In the genomic region with DNA sequence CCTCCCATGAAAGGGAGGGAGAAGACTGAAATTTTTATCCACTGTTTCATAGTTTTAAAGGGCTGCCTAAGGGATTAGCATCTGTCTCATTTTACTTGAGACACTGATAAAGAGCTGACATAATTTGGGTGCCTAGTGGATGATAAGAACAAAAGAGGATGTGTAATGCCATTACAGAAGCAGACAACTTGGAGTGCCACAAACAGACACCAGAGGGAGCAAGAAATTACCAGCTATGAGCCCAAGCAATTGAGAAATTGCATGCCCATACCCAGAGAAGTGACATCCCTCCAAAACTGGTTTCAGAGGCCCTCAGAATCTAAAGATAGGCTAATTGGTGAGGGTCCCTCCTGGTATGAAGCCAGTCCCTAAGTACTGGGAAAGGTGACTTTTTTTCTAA, we compare ENCODE assay signal across 9 cellular contexts. TPM values are rescaled to one million over a fixed set of nuclear protein-coding genes. Genes with fewer than 3 reads are reported as not detected.
DNase-seq lines count a peak whose midpoint lies in the region; ATAC-seq and TF ChIP-seq lines count a peak whose summit lies in the region.
"Had no signal": no experiment of that assay in that cellular context is flagged by ENCODE, and none has a peak within 500 bp of the region (broad histone marks: within the 10 kb centered on the region; RNA-seq: fewer than 3 reads in every experiment).

No MANE protein-coding gene starts in this region.

- no peak overlapping the region for H3K14ac ChIP-seq in IMR-90 (replicated peaks; ENCODE audit: low read depth, low read length)

- H4K20me1 ChIP-seq in IMR-90 (ENCODE audit: insufficient read depth, low read length) = no peaks in the 10 kb centered on the region

- no peak overlapping the region for H3K4me3 Mint-ChIP-seq in activated CD8-positive, alpha-beta T cell treated with anti-CD3 and anti-CD28 coated beads for 36 hours
- H3K4me3 Mint-ChIP-seq: CD8-positive, alpha-beta memory T cell had no signal

- H3K56ac ChIP-seq in IMR-90 (ENCODE audit: extremely low read depth, insufficient read depth, low read length) = no peak overlapping the region

- no peak for TF ChIP-seq POLR2A in IMR-90 (IDR thresholded peaks at IDR 0.05; ENCODE audit: low read depth, low read length)

- H3K4me3 ChIP-seq in IMR-90 (ENCODE audit: insufficient read depth, low read depth, low read length) = no peak overlapping the region

- in situ Hi-C loops in IMR-90 (cut with MboI; ENCODE audit: low sequenced_read_pairs) = no loop called here

- TF ChIP-seq CTCF in IMR-90 (conservative IDR thresholded peaks at IDR 0.05; ENCODE audit: low read depth, low read length) = peak; percentile 31; the same call in 1 of the 2 replicates
- no peak for TF ChIP-seq CTCF in activated CD8-positive, alpha-beta T cell treated with anti-CD3 and anti-CD28 coated beads for 36 hours (IDR thresholded peaks at IDR 0.05)

- H3K27ac ChIP-seq in IMR-90 (ENCODE audit: insufficient read depth, low read length) = no peak overlapping the region

- no peak overlapping the region for H4K5ac ChIP-seq in IMR-90 (ENCODE audit: low read depth, low read length)

- no peaks in the 10 kb centered on the region for H3K4me1 ChIP-seq in IMR-90 (ENCODE audit: control insufficient read depth, insufficient read depth, low read length)

- H4K91ac ChIP-seq in IMR-90 (ENCODE audit: insufficient read depth, low read depth, low read length) = no peak overlapping the region

- no peak overlapping the region for H2AFZ ChIP-seq in IMR-90 (replicated peaks; ENCODE audit: low read length, poor library complexity)

- H2BK15ac ChIP-seq in IMR-90 (ENCODE audit: low read depth, low read length) = no peak overlapping the region

- H3K36me3 Mint-ChIP-seq in activated CD8-positive, alpha-beta T cell treated with anti-CD3 and anti-CD28 coated beads for 36 hours (ENCODE audit: low read depth) = no peaks in the 10 kb centered on the region
- H3K36me3 Mint-ChIP-seq: CD8-positive, alpha-beta memory T cell had no signal

- CTCF ChIA-PET in IMR-90 (lab: Yijun Ruan, JAX) = no interaction called here
- CTCF ChIA-PET in activated CD8-positive, alpha-beta T cell treated with anti-CD3 and anti-CD28 coated beads for 36 hours (lab: Charles Lee) = interaction anchor here (1.1 kb wide), 1 partner anchor 34 kb away, joined by 4 read pairs; no protein-coding TSS in a partner anchor

- H2BK5ac ChIP-seq in IMR-90 (ENCODE audit: low read depth, low read length, poor library complexity, severe bottlenecking) = no peak overlapping the region

- H3K9me3 ChIP-seq in IMR-90 (ENCODE audit: control insufficient read depth, insufficient read depth, low read length) = no peaks in the 10 kb centered on the region

- no peak for TF ChIP-seq RAD21 in IMR-90 (IDR thresholded peaks at IDR 0.05; ENCODE audit: low read length)

- ATAC-seq in GM21381 (IDR thresholded peaks at IDR 0.05; ENCODE audit: unreplicated experiment) (peak; percentile 74), IMR-90 (ENCODE audit: low read depth) (no peak)
- ATAC-seq in activated CD8-positive, alpha-beta T cell treated with anti-CD3 and anti-CD28 coated beads for 36 hours = no peak

- no peak overlapping the region for H2BK20ac ChIP-seq in IMR-90 (ENCODE audit: low read depth, low read length)

- POLR2A ChIA-PET in IMR-90 (lab: Charles Lee; ENCODE audit: unreplicated experiment) = no interaction called here
- POLR2A ChIA-PET in activated CD8-positive, alpha-beta T cell treated with anti-CD3 and anti-CD28 coated beads for 36 hours (lab: Charles Lee) = no interaction called here

- no peak overlapping the region for H3K27ac Mint-ChIP-seq in activated CD8-positive, alpha-beta T cell treated with anti-CD3 and anti-CD28 coated beads for 36 hours
- H3K27ac Mint-ChIP-seq: CD8-positive, alpha-beta memory T cell had no signal

- H3K27me3 ChIP-seq in IMR-90 (ENCODE audit: control insufficient read depth, insufficient read depth, low read length) = no peaks in the 10 kb centered on the region

- no peaks in the 10 kb centered on the region for H3K4me1 Mint-ChIP-seq in activated CD8-positive, alpha-beta T cell treated with anti-CD3 and anti-CD28 coated beads for 36 hours (ENCODE audit: low read depth)
- H3K4me1 Mint-ChIP-seq: CD8-positive, alpha-beta memory T cell had no signal

- H3K18ac ChIP-seq in IMR-90 (ENCODE audit: low read depth, low read length) = no peak overlapping the region

- H3K9me3 Mint-ChIP-seq in activated CD8-positive, alpha-beta T cell treated with anti-CD3 and anti-CD28 coated beads for 36 hours = peaks cover 1% of the 10 kb centered on the region

- no peak overlapping the region for H4K8ac ChIP-seq in IMR-90 (ENCODE audit: low read depth in 2 of 2, low read length in 2 of 2)

- no peak overlapping the region for H3K9ac ChIP-seq in IMR-90 (ENCODE audit: low read depth, low read length)

- dilution Hi-C loops in IMR-90 (cut with HindIII; ENCODE audit: low sequenced_read_pairs, unreplicated experiment) = no loop called here

- H3K4ac ChIP-seq in IMR-90 (ENCODE audit: low read depth, low read length) = no peak overlapping the region

- no peak overlapping the region for H2AK9ac ChIP-seq in IMR-90 (replicated peaks; ENCODE audit: low read depth, low read length, poor library complexity)

- H3K27me3 Mint-ChIP-seq in activated CD8-positive, alpha-beta T cell treated with anti-CD3 and anti-CD28 coated beads for 36 hours = no peaks in the 10 kb centered on the region

- H3K36me3 ChIP-seq in IMR-90 (ENCODE audit: control insufficient read depth, insufficient read depth, low read length) = no peaks in the 10 kb centered on the region

- no TSS peak for BruUV-seq in IMR-90 (replicated peaks; lab: Mats Ljungman, UMichigan)

- no peak overlapping the region for H3K23ac ChIP-seq in IMR-90 (ENCODE audit: low read depth, low read length)

- intact Hi-C loops in IMR-90 (cut with micrococcal nuclease) = loop anchor here (5.0 kb wide), 2 partner anchors 168 to 378 kb away; no protein-coding TSS in a partner anchor
- intact Hi-C loops in activated CD8-positive, alpha-beta T cell treated with anti-CD3 and anti-CD28 coated beads for 36 hours (cut with micrococcal nuclease) = no loop called here

- H2BK120ac ChIP-seq in IMR-90 (ENCODE audit: low read depth, low read length) = no peak overlapping the region

- no peak overlapping the region for H2AK5ac ChIP-seq in IMR-90 (ENCODE audit: low read depth, low read length)

- no peaks in the 10 kb centered on the region for H3K79me1 ChIP-seq in IMR-90 (ENCODE audit: low read depth in 1 of 2, low read length in 2 of 2)

- H3K4me2 ChIP-seq in IMR-90 (ENCODE audit: low read depth, low read length) = no peak overlapping the region

- DNase-seq in NK-92 treated with Interleukin-12 subunit alpha and Interleukin-12 subunit beta, amount 100 ng/mL, for 24 hours (lab: John Stamatoyannopoulos, UW) = peak; percentile 0
- DNase-seq in NK-92 (lab: John Stamatoyannopoulos, UW; ENCODE audit: unreplicated experiment) (no peak), IMR-90 (peak; percentile 1), mucosa of gallbladder (ENCODE audit: low spot score) (peak; percentile 33), occipital lobe (lab: John Stamatoyannopoulos, UW) (no peak), NCI-H446 treated with DMSO at 0.1 percent for 48 hours (lab: John Stamatoyannopoulos, UW) (no peak)
- DNase-seq in activated CD8-positive, alpha-beta T cell treated with anti-CD3 and anti-CD28 coated beads for 36 hours = peak; percentile 23

- H3K9me1 ChIP-seq in IMR-90 (ENCODE audit: insufficient read depth, low read length) = no peaks in the 10 kb centered on the region

TF ChIP-seq in IMR-90, 13 proteins besides CTCF, POLR2A, EP300 and RAD21:
- TF ChIP-seq BHLHE40 (IDR thresholded peaks at IDR 0.05; ENCODE audit: low read depth, low read length) = no peak
- TF ChIP-seq CEBPB (IDR thresholded peaks at IDR 0.05; ENCODE audit: low read depth, low read length) = no peak
- no peak for TF ChIP-seq RCOR1 (IDR thresholded peaks at IDR 0.05; ENCODE audit: insufficient replicate concordance, low read length)
- no peak for TF ChIP-seq MAZ (IDR thresholded peaks at IDR 0.05; ENCODE audit: borderline replicate concordance, low read depth, low read length)
- TF ChIP-seq NFE2L2 (IDR thresholded peaks at IDR 0.05; ENCODE audit: low read depth, low read length) = no peak
- TF ChIP-seq, protein P1, sequence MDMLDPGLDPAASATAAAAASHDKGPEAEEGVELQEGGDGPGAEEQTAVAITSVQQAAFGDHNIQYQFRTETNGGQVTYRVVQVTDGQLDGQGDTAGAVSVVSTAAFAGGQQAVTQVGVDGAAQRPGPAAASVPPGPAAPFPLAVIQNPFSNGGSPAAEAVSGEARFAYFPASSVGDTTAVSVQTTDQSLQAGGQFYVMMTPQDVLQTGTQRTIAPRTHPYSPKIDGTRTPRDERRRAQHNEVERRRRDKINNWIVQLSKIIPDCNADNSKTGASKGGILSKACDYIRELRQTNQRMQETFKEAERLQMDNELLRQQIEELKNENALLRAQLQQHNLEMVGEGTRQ (IDR thresholded peaks at IDR 0.05; ENCODE audit: low read depth, low read length) = no peak
- no peak for TF ChIP-seq SMC3 (IDR thresholded peaks at IDR 0.05; ENCODE audit: low read depth, low read length)
- TF ChIP-seq, protein P2, sequence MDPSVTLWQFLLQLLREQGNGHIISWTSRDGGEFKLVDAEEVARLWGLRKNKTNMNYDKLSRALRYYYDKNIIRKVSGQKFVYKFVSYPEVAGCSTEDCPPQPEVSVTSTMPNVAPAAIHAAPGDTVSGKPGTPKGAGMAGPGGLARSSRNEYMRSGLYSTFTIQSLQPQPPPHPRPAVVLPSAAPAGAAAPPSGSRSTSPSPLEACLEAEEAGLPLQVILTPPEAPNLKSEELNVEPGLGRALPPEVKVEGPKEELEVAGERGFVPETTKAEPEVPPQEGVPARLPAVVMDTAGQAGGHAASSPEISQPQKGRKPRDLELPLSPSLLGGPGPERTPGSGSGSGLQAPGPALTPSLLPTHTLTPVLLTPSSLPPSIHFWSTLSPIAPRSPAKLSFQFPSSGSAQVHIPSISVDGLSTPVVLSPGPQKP (IDR thresholded peaks at IDR 0.05; ENCODE audit: borderline replicate concordance, low read depth, low read length) = no peak
- TF ChIP-seq FOS (IDR thresholded peaks at IDR 0.05; ENCODE audit: low read depth, low read length) = no peak
- no peak for TF ChIP-seq CHD1 (IDR thresholded peaks at IDR 0.05; ENCODE audit: low read depth, low read length)
- TF ChIP-seq MXI1 (IDR thresholded peaks at IDR 0.05; ENCODE audit: borderline replicate concordance, low read depth, low read length) = no peak
- TF ChIP-seq MAFK (IDR thresholded peaks at IDR 0.05; ENCODE audit: low read depth, low read length) = no peak
- no peak for TF ChIP-seq RFX5 (IDR thresholded peaks at IDR 0.05; ENCODE audit: low read depth, low read length)
TF ChIP-seq in IMR-90: peak in this region for 0.

RNA-seq across cellular contexts. Expression of a gene that starts 38.5 kb away (rescaled TPM):
- total RNA-seq in IMR-90 (2012; rRNA removed) (not detected in 2 replicates), mucosa of gallbladder (0.52 TPM), occipital lobe (12.6 TPM)
- not detected in 2 replicates for polyA plus RNA-seq in IMR-90 (2012; rRNA removed)
- polyA plus RNA-seq in IMR-90 (2012; cell fraction: cytosol; rRNA removed) = not detected in 2 replicates
- polyA plus RNA-seq in IMR-90 (2012; cell fraction: nucleus; rRNA removed; ENCODE audit: low replicate concordance) = not detected in 2 replicates
- not detected for total RNA-seq in activated CD8-positive, alpha-beta T cell treated with anti-CD3 and anti-CD28 coated beads for 36 hours
- total RNA-seq: CD8-positive, alpha-beta memory T cell had no signal
- polyA plus RNA-seq: CD8-positive, alpha-beta memory T cell had no signal

Comparison
In these comparisons a context has a peak if more than half of its experiments do, and no peak if none do; other contexts are left out.
1. DNase-seq: peak in NK-92 treated with Interleukin-12 subunit alpha and Interleukin-12 subunit beta, amount 100 ng/mL, for 24 hours (single experiment), IMR-90 (single experiment), activated CD8-positive, alpha-beta T cell treated with anti-CD3 and anti-CD28 coated beads for 36 hours (single experiment) and mucosa of gallbladder (single experiment); none in NK-92 (single experiment), occipital lobe (single experiment) and NCI-H446 treated with DMSO at 0.1 percent for 48 hours (single experiment).